9 cellular contexts compared by ENCODE assay signal in genomic region chr4:185573651-185574199, GRCh38. TPM values are rescaled to one million over a fixed set of nuclear protein-coding genes. Genes with fewer than 3 reads are reported as not detected.
A peak's percentile ranks its signal among the peaks of the same experiment; 100 is the strongest.
DNase-seq lines count a peak whose midpoint lies in the region; ATAC-seq and TF ChIP-seq lines count a peak whose summit lies in the region.
"Had no signal": no experiment of that assay in that cellular context is flagged by ENCODE, and none has a peak within 500 bp of the region (broad histone marks: within the 10 kb centered on the region; RNA-seq: fewer than 3 reads in every experiment).

No MANE protein-coding gene starts in this region.

- no peak overlapping the region for H2AK5ac ChIP-seq in mesenchymal stem cell (ENCODE audit: low read length, severe bottlenecking)

- H3K4me3 ChIP-seq in coronary artery (no peak overlapping the region), mesenchymal stem cell (ENCODE audit: insufficient read depth in 1 of 2, low read depth in 1 of 2, low read length in 2 of 2) (no peak overlapping the region), OCI-LY7 (ENCODE audit: low read depth, low read length, poor library complexity, severe bottlenecking) (no peak overlapping the region)

- peak overlapping the region; percentile 69 to 89 for H3K18ac ChIP-seq in mesenchymal stem cell (ENCODE audit: low read depth in 1 of 2, low read length in 2 of 2)

- no peaks in the 10 kb centered on the region for H3K36me3 ChIP-seq in mesenchymal stem cell (ENCODE audit: control insufficient read depth in 1 of 2, insufficient read depth in 2 of 2, low read depth in 1 of 2, low read length in 2 of 2)
- no peaks in the 10 kb centered on the region for H3K36me3 ChIP-seq in OCI-LY7 (ENCODE audit: insufficient read depth, low read length)

- no peaks in the 10 kb centered on the region for H4K20me1 ChIP-seq in OCI-LY7 (ENCODE audit: insufficient read depth, low read length)

- H2BK15ac ChIP-seq in mesenchymal stem cell (ENCODE audit: low read depth, poor library complexity, severe bottlenecking): peak overlapping the region; percentile 68

- H3K9ac ChIP-seq in mesenchymal stem cell (ENCODE audit: low read length): peak overlapping the region; percentile 53

- WGBS in mesenchymal stem cell: 32% methylated on average over 9 of the region's 10 CpGs

- H3K36me3 Mint-ChIP-seq in activated T-helper 17 cell treated with anti-CD3 and anti-CD28 coated beads, Interleukin-2, amount 50 U/mL, for 72 hours (ENCODE audit: low read depth): no peaks in the 10 kb centered on the region
- H3K36me3 Mint-ChIP-seq: activated naive CD4-positive, alpha-beta T cell treated with anti-CD3 and anti-CD28 coated beads, Interleukin-2, amount 50 U/mL, for 24 hours had no signal

- no peak overlapping the region for H3K27ac Mint-ChIP-seq in activated T-helper 17 cell treated with anti-CD3 and anti-CD28 coated beads, Interleukin-2, amount 50 U/mL, for 72 hours
- H3K27ac Mint-ChIP-seq: activated naive CD4-positive, alpha-beta T cell treated with anti-CD3 and anti-CD28 coated beads, Interleukin-2, amount 50 U/mL, for 24 hours had no signal

- H3K27ac ChIP-seq in coronary artery (peak overlapping the region; percentile 68 to 83), mesenchymal stem cell (ENCODE audit: low read length, poor library complexity, severe bottlenecking) (peak overlapping the region; percentile 44), OCI-LY7 (ENCODE audit: low read depth, low read length, poor library complexity, severe bottlenecking) (no peak overlapping the region)

- H3K27me3 ChIP-seq in mesenchymal stem cell (ENCODE audit: control insufficient read depth in 1 of 2, insufficient read depth in 1 of 2, low read length in 2 of 2): no peaks in the 10 kb centered on the region

- POLR2A ChIA-PET in OCI-LY7 (lab: Charles Lee): interaction anchor here (0.7 to 2.5 kb wide), 4 partner anchors 10 to 25 kb away, joined by 3 to 7 read pairs (median 4); no protein-coding TSS in a partner anchor

- ATAC-seq in activated T-helper 17 cell treated with anti-CD3 and anti-CD28 coated beads, Interleukin-2, amount 50 U/mL, for 72 hours (replicated peaks): no peak
- ATAC-seq in GM21737 (IDR thresholded peaks at IDR 0.05; ENCODE audit: unreplicated experiment): no peak

- H3K4me2 ChIP-seq in mesenchymal stem cell (ENCODE audit: low read length, poor library complexity, severe bottlenecking) (no peak overlapping the region), OCI-LY7 (ENCODE audit: low read length) (no peak overlapping the region)

- no peaks in the 10 kb centered on the region for H3K79me1 ChIP-seq in mesenchymal stem cell (replicated peaks; ENCODE audit: low read length, poor library complexity, severe bottlenecking)

- H3K9me3 ChIP-seq in mesenchymal stem cell (ENCODE audit: control insufficient read depth, low read length) (no peaks in the 10 kb centered on the region), OCI-LY7 (ENCODE audit: low read length) (no peaks in the 10 kb centered on the region)

- in situ Hi-C loops in Caki2 (cut with HindIII; ENCODE audit: low pct_unique_long_range_greater_than_20kb, low sequenced_read_pairs): no loop called here

- peaks cover 22% of the 10 kb centered on the region for H3K27me3 Mint-ChIP-seq in activated T-helper 17 cell treated with anti-CD3 and anti-CD28 coated beads, Interleukin-2, amount 50 U/mL, for 72 hours

- H3K4me1 ChIP-seq in mesenchymal stem cell (ENCODE audit: control insufficient read depth, insufficient read depth, low read depth, low read length): peaks cover 6% of the 10 kb centered on the region
- no peaks in the 10 kb centered on the region for H3K4me1 ChIP-seq in OCI-LY7 (ENCODE audit: insufficient read depth, low read length, poor library complexity, severe bottlenecking)

- no peak overlapping the region for H3K4me3 Mint-ChIP-seq in activated T-helper 17 cell treated with anti-CD3 and anti-CD28 coated beads, Interleukin-2, amount 50 U/mL, for 72 hours
- H3K4me3 Mint-ChIP-seq: activated naive CD4-positive, alpha-beta T cell treated with anti-CD3 and anti-CD28 coated beads, Interleukin-2, amount 50 U/mL, for 24 hours had no signal

- no peak overlapping the region for H2BK5ac ChIP-seq in mesenchymal stem cell (ENCODE audit: low read depth, low read length, poor library complexity, severe bottlenecking)

- H3K9me3 Mint-ChIP-seq in activated T-helper 17 cell treated with anti-CD3 and anti-CD28 coated beads, Interleukin-2, amount 50 U/mL, for 72 hours: no peaks in the 10 kb centered on the region
- H3K9me3 Mint-ChIP-seq: activated naive CD4-positive, alpha-beta T cell treated with anti-CD3 and anti-CD28 coated beads, Interleukin-2, amount 50 U/mL, for 24 hours had no signal

- H4K8ac ChIP-seq in mesenchymal stem cell (ENCODE audit: low read length): peak overlapping the region; percentile 92

- CTCF ChIA-PET in OCI-LY7 (lab: Charles Lee; ENCODE audit: unreplicated experiment): no interaction called here

- TF ChIP-seq CTCF in coronary artery (IDR thresholded peaks at IDR 0.05) (no peak), OCI-LY7 (conservative IDR thresholded peaks at IDR 0.05; ENCODE audit: low read length) (no peak)

- peak overlapping the region; percentile 24 to 44 for H2BK12ac ChIP-seq in mesenchymal stem cell (ENCODE audit: low read length in 2 of 2)

- peak overlapping the region in 1 of 2 experiments; percentile 88 for H3K14ac ChIP-seq in mesenchymal stem cell (ENCODE audit: low read length in 2 of 2)

- H3K9me2 ChIP-seq in OCI-LY7 (ENCODE audit: insufficient read depth, low read length): no peaks in the 10 kb centered on the region

- no peak overlapping the region for H2AFZ ChIP-seq in mesenchymal stem cell (ENCODE audit: low read depth, low read length)
- H2AFZ ChIP-seq in OCI-LY7 (ENCODE audit: low read length): no peak overlapping the region

- intact Hi-C loops in OCI-LY7 (cut with micrococcal nuclease; ENCODE audit: unreplicated experiment): no loop called here

- H3K79me2 ChIP-seq in OCI-LY7 (ENCODE audit: insufficient read depth, low read depth, low read length): no peaks in the 10 kb centered on the region

- peak overlapping the region; percentile 14 to 98 for H3K4ac ChIP-seq in mesenchymal stem cell (ENCODE audit: low read depth in 1 of 2, low read length in 2 of 2)

- BruUV-seq in OCI-LY7 (replicated peaks; lab: Mats Ljungman, UMichigan): no TSS peak

- H2BK120ac ChIP-seq in mesenchymal stem cell (ENCODE audit: low read depth, low read length): peak overlapping the region; percentile 87

- peak overlapping the region; percentile 94 for H4K91ac ChIP-seq in mesenchymal stem cell (ENCODE audit: low read length)

- no peak overlapping the region for H3K23ac ChIP-seq in mesenchymal stem cell (ENCODE audit: low read length in 2 of 2)

- peak; percentile 65 for DNase-seq in Caki2 (ENCODE audit: low read depth)
- peak; percentile 6 for DNase-seq in NCI-H2107 (lab: John Stamatoyannopoulos, UW)
- DNase-seq in coronary artery (ENCODE audit: low spot score): no peak
- peak; percentile 93 for DNase-seq in mesenchymal stem cell
- no peak for DNase-seq in NCI-H1694 treated with DMSO at 0.1 percent for 48 hours (lab: John Stamatoyannopoulos, UW)
- no peak for DNase-seq in OCI-LY7 (ENCODE audit: low spot score)

- H3K4me1 Mint-ChIP-seq in activated T-helper 17 cell treated with anti-CD3 and anti-CD28 coated beads, Interleukin-2, amount 50 U/mL, for 72 hours: no peaks in the 10 kb centered on the region
- H3K4me1 Mint-ChIP-seq: activated naive CD4-positive, alpha-beta T cell treated with anti-CD3 and anti-CD28 coated beads, Interleukin-2, amount 50 U/mL, for 24 hours had no signal

RNA-seq across cellular contexts. Expression of gene PDLIM3, which starts 38.4 kb away (rescaled TPM):
- 5.6 and 11.3 TPM in 2 replicates for total RNA-seq in Caki2 (2014; rRNA removed; shearing (Covaris generic); ENCODE audit: low replicate concordance)
- polyA plus RNA-seq in mesenchymal stem cell (2013, experiment 1 of 2): 61.2 TPM
- polyA plus RNA-seq in mesenchymal stem cell (2013, experiment 2 of 2): 64.4 TPM
- not detected for total RNA-seq in activated T-helper 17 cell treated with anti-CD3 and anti-CD28 coated beads, Interleukin-2, amount 50 U/mL, for 72 hours
- 0.03 TPM in 1 of 2 replicates, not detected in the other for total RNA-seq in OCI-LY7 (2014; rRNA removed; shearing (Covaris generic))
- total RNA-seq in OCI-LY7 (2022): not detected in 2 replicates

Comparison
In these comparisons a context has a peak if more than half of its experiments do, and no peak if none do; other contexts are left out.
1. DNase-seq: peak in Caki2 (single experiment), NCI-H2107 (single experiment) and mesenchymal stem cell (single experiment); none in coronary artery (single experiment), NCI-H1694 treated with DMSO at 0.1 percent for 48 hours (single experiment) and OCI-LY7 (single experiment).